ENCODE assay signal across 18 cellular contexts in the genomic region with DNA sequence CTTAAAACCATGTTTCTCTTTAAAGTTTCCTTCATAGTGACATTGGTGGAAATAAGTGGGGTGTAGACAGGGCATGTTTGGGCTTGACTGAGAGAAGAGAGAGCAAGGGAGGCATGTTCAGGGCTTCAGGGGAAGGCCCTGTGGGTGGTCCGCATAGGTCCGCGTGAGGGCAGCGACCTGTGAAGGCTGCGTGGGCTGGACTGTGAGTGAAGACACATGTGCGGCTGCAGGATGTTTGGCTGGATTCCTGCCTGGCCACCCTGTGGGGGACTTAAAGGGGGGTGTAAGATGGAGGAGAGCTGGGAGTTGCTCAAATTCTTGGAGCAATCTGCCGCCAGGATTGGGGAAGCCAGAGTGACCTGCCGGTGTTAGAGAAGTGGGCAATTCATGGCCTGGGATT. TPM values are rescaled to one million over a fixed set of nuclear protein-coding genes. Genes with fewer than 3 reads are reported as not detected.
DNase-seq lines count a peak whose midpoint lies in the region; ATAC-seq and TF ChIP-seq lines count a peak whose summit lies in the region.
"Had no signal": no experiment of that assay in that cellular context is flagged by ENCODE, and none has a peak within 500 bp of the region (broad histone marks: within the 10 kb centered on the region; RNA-seq: fewer than 3 reads in every experiment).

No MANE protein-coding gene starts in this region.

- no peak for TF ChIP-seq CTCF in fibroblast of lung (conservative IDR thresholded peaks at IDR 0.05 in 1 of 2, IDR thresholded peaks at IDR 0.05 in 1 of 2; ENCODE audit: low read depth in 1 of 2, low read length in 2 of 2)
- TF ChIP-seq CTCF in nephron progenitor cell (IDR thresholded peaks at IDR 0.05) = no peak

- H3K4me1 ChIP-seq in fibroblast of lung (ENCODE audit: control insufficient read depth, extremely low read depth, insufficient read depth, low read length) = peaks cover 3% of the 10 kb centered on the region

- H3K4me2 ChIP-seq in fibroblast of lung (ENCODE audit: extremely low read depth, insufficient read depth, low read length) = peak overlapping the region; percentile 52

- H3K9me3 ChIP-seq in fibroblast of lung (ENCODE audit: control insufficient read depth, insufficient read depth, low read depth, low read length) = no peaks in the 10 kb centered on the region
- H3K9me3 ChIP-seq: thoracic aorta had no signal

- H3K36me3 ChIP-seq in fibroblast of lung (ENCODE audit: control insufficient read depth, insufficient read depth, low read length) = no peaks in the 10 kb centered on the region
- H3K36me3 ChIP-seq: thoracic aorta had no signal

- no peaks in the 10 kb centered on the region for H3K9me3 Mint-ChIP-seq in stimulated activated naive CD8-positive, alpha-beta T cell treated with anti-CD3 and anti-CD28 coated beads, Interleukin-15, Interleukin-2, amounts not matched to agents 100 ng/mL and 50 ng/mL, for 24 hours
- H3K9me3 Mint-ChIP-seq in stimulated activated naive CD8-positive, alpha-beta T cell treated with anti-CD3 and anti-CD28 coated beads, Interleukin-15, amount 100 ng/mL, for 72 hours = no peaks in the 10 kb centered on the region
- H3K9me3 Mint-ChIP-seq in nephron progenitor cell = no peaks in the 10 kb centered on the region
- H3K9me3 Mint-ChIP-seq: naive B cell, T-cell had no signal

- no peak for DNase-seq in stimulated activated naive CD8-positive, alpha-beta T cell treated with anti-CD3 and anti-CD28 coated beads, Interleukin-15, amount 100 ng/mL, for 72 hours
- DNase-seq in fibroblast of lung (ENCODE audit: low read depth in 2 of 2) (peak; percentile 8 to 39), nephron progenitor cell (peak; percentile 58), NCI-H524 (lab: John Stamatoyannopoulos, UW) (no peak)
- DNase-seq in activated CD4-positive, alpha-beta T cell treated with anti-CD3 and anti-CD28 coated beads for 1 hour = no peak
- DNase-seq: ACHN; activated naive CD4-positive, alpha-beta T cell treated with Interleukin-2 at 50 U/mL for 16 hours; aorta; Karpas-422; naive B cell; NCI-H1092; NCI-H2081; NCI-H526; T-cell had no signal

- H3K27ac Mint-ChIP-seq in stimulated activated naive CD8-positive, alpha-beta T cell treated with anti-CD3 and anti-CD28 coated beads, Interleukin-15, Interleukin-2, amounts not matched to agents 100 ng/mL and 50 ng/mL, for 24 hours = peak overlapping the region; percentile 14
- H3K27ac Mint-ChIP-seq in stimulated activated naive CD8-positive, alpha-beta T cell treated with anti-CD3 and anti-CD28 coated beads, Interleukin-15, amount 100 ng/mL, for 72 hours = no peak overlapping the region
- no peak overlapping the region for H3K27ac Mint-ChIP-seq in nephron progenitor cell
- H3K27ac Mint-ChIP-seq: T-cell had no signal

- H3K4me1 Mint-ChIP-seq in stimulated activated naive CD8-positive, alpha-beta T cell treated with anti-CD3 and anti-CD28 coated beads, Interleukin-15, Interleukin-2, amounts not matched to agents 100 ng/mL and 50 ng/mL, for 24 hours (ENCODE audit: low read depth) = peaks cover 14% of the 10 kb centered on the region
- peaks cover 8% of the 10 kb centered on the region for H3K4me1 Mint-ChIP-seq in stimulated activated naive CD8-positive, alpha-beta T cell treated with anti-CD3 and anti-CD28 coated beads, Interleukin-15, amount 100 ng/mL, for 72 hours
- H3K4me1 Mint-ChIP-seq in nephron progenitor cell = peaks cover 17% of the 10 kb centered on the region
- H3K4me1 Mint-ChIP-seq: naive B cell, T-cell had no signal

- no peak overlapping the region for H3K9ac ChIP-seq in fibroblast of lung (ENCODE audit: insufficient read depth, low read length)

- H3K27me3 Mint-ChIP-seq in stimulated activated naive CD8-positive, alpha-beta T cell treated with anti-CD3 and anti-CD28 coated beads, Interleukin-15, Interleukin-2, amounts not matched to agents 100 ng/mL and 50 ng/mL, for 24 hours = no peaks in the 10 kb centered on the region
- H3K27me3 Mint-ChIP-seq in stimulated activated naive CD8-positive, alpha-beta T cell treated with anti-CD3 and anti-CD28 coated beads, Interleukin-15, amount 100 ng/mL, for 72 hours = no peaks in the 10 kb centered on the region
- H3K27me3 Mint-ChIP-seq in nephron progenitor cell (ENCODE audit: low read depth, poor library complexity) = peaks cover 3% of the 10 kb centered on the region
- H3K27me3 Mint-ChIP-seq: T-cell had no signal

- ATAC-seq in stimulated activated naive CD8-positive, alpha-beta T cell treated with anti-CD3 and anti-CD28 coated beads, Interleukin-15, amount 100 ng/mL, for 72 hours = no peak
- ATAC-seq in HG03097 (IDR thresholded peaks at IDR 0.05; ENCODE audit: low FRiP score, unreplicated experiment) (no peak), GM19351 (IDR thresholded peaks at IDR 0.05; ENCODE audit: unreplicated experiment) (no peak)
- ATAC-seq: T-cell had no signal

- no peak overlapping the region for H3K4me3 Mint-ChIP-seq in stimulated activated naive CD8-positive, alpha-beta T cell treated with anti-CD3 and anti-CD28 coated beads, Interleukin-15, Interleukin-2, amounts not matched to agents 100 ng/mL and 50 ng/mL, for 24 hours
- H3K4me3 Mint-ChIP-seq in stimulated activated naive CD8-positive, alpha-beta T cell treated with anti-CD3 and anti-CD28 coated beads, Interleukin-15, amount 100 ng/mL, for 72 hours = no peak overlapping the region
- H3K4me3 Mint-ChIP-seq in nephron progenitor cell = peak overlapping the region; percentile 0
- H3K4me3 Mint-ChIP-seq: naive B cell, T-cell had no signal

- H2AFZ ChIP-seq in fibroblast of lung (ENCODE audit: low read length) = peak overlapping the region; percentile 78

- H4K20me1 ChIP-seq in fibroblast of lung (ENCODE audit: control insufficient read depth, extremely low read depth, insufficient read depth, low read length) = no peaks in the 10 kb centered on the region

- no peak overlapping the region for H3K27ac ChIP-seq in fibroblast of lung (ENCODE audit: insufficient read depth, low read length)
- H3K27ac ChIP-seq: thoracic aorta had no signal

- H3K36me3 Mint-ChIP-seq in stimulated activated naive CD8-positive, alpha-beta T cell treated with anti-CD3 and anti-CD28 coated beads, Interleukin-15, Interleukin-2, amounts not matched to agents 100 ng/mL and 50 ng/mL, for 24 hours (ENCODE audit: low read depth) = no peaks in the 10 kb centered on the region
- no peaks in the 10 kb centered on the region for H3K36me3 Mint-ChIP-seq in nephron progenitor cell (ENCODE audit: low read depth)
- H3K36me3 Mint-ChIP-seq: naive B cell, T-cell had no signal

- H3K27me3 ChIP-seq in fibroblast of lung (ENCODE audit: control insufficient read depth, insufficient read depth, low read length) = no peaks in the 10 kb centered on the region

- no peaks in the 10 kb centered on the region for H3K79me2 ChIP-seq in fibroblast of lung (ENCODE audit: control insufficient read depth, insufficient read depth, low read length)

- no peak overlapping the region for H3K4me3 ChIP-seq in fibroblast of lung (replicated peaks in 1 of 4; ENCODE audit: control extremely low read depth in 1 of 4, insufficient read depth in 1 of 4, low read depth in 3 of 4, low read length in 4 of 4)
- H3K4me3 ChIP-seq: thoracic aorta had no signal

RNA-seq across cellular contexts. Expression of a gene that starts 23.8 kb away (rescaled TPM):
- 10.5 and 11.4 TPM in 2 replicates for total RNA-seq in fibroblast of lung
- 12.2 and 18.2 TPM in 2 replicates for polyA plus RNA-seq in fibroblast of lung
- 4.3 and 7.8 TPM in 2 replicates for polyA plus RNA-seq in fibroblast of lung (2012)
- polyA minus RNA-seq in fibroblast of lung (ENCODE audit: low replicate concordance) = 21.1 and 63.1 TPM in 2 replicates

Comparison
In these comparisons a context has a peak if more than half of its experiments do, and no peak if none do; other contexts are left out.
1. DNase-seq: peak in fibroblast of lung (2 of 2) and nephron progenitor cell (single experiment); none in stimulated activated naive CD8-positive, alpha-beta T cell treated with anti-CD3 and anti-CD28 coated beads, Interleukin-15, amount 100 ng/mL, for 72 hours (0 of 2), NCI-H524 (0 of 2) and activated CD4-positive, alpha-beta T cell treated with anti-CD3 and anti-CD28 coated beads for 1 hour (single experiment).